In the genomic region with DNA sequence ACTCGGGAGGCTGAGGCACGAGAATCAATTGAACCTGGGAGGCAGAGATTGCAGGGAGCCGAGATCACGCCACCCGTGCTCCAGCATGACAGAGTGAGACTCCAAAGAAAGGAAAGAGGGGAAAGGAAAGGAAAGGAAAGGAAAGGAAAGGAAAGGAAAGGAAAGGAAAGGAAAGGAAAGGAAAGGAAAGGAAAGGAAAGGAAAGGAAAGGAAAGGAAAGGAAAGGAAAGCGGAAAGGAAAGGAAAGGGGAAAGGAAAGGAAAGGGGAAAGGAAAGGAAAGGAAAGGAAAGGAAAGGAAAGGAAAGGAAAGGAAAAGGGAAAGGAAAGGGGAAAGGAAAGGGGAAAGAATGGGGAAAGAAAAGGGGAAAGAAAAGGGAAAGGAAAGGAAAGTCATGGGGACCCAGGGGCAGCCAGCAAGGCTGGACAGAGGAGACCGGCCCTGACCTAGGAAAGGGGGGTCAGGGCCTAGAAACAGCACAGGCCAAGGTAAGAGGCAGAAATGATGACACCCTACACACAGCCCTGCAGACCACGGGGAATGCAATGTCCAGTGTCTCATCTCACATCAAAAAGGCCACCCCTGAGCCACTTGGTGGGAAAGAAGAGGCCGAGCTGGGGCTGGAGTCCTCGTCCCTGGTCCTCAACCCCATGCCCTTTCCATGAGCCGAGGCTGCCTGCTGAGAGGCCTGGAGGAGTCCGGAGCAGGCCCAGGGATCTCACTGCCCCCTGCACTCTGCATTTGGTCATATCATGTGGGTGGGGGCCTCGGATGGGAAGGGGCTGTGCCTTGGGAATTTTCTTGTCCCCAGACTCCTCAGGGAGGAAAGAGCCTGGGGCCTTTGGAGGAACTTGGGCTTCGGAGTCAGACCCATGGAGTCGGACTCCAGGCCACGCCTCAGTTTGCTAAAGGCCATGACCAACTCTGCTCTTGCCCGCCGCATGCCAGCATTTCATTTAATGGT, we compare ENCODE assay signal across 23 cellular contexts. TPM values are rescaled to one million over a fixed set of nuclear protein-coding genes. Genes with fewer than 3 reads are reported as not detected.
DNase-seq lines count a peak whose midpoint lies in the region; ATAC-seq and TF ChIP-seq lines count a peak whose summit lies in the region.
"Had no signal": no experiment of that assay in that cellular context is flagged by ENCODE, and none has a peak within 500 bp of the region (broad histone marks: within the 10 kb centered on the region; RNA-seq: fewer than 3 reads in every experiment).

No MANE protein-coding gene starts in this region.

- H3K36me3 ChIP-seq in HEK293 (ENCODE audit: control insufficient read depth in 2 of 2, insufficient read depth in 1 of 2, low read length in 2 of 2) (no peaks in the 10 kb centered on the region), osteoblast (ENCODE audit: insufficient read depth, low read length) (no peaks in the 10 kb centered on the region), transverse colon (no peaks in the 10 kb centered on the region)
- H3K36me3 ChIP-seq: MG63 had no signal

- no peaks in the 10 kb centered on the region for H3K9me3 ChIP-seq in HEK293 (ENCODE audit: control insufficient read depth, insufficient read depth, low read depth, low read length)
- no peaks in the 10 kb centered on the region for H3K9me3 ChIP-seq in osteoblast (ENCODE audit: low read depth, low read length)
- H3K9me3 ChIP-seq in transverse colon: no peaks in the 10 kb centered on the region
- H3K9me3 ChIP-seq: MG63 had no signal

- TF ChIP-seq CTCF in HEK293 (tag by site-specific recombination; IDR thresholded peaks at IDR 0.05) (no peak), osteoblast (IDR thresholded peaks at IDR 0.05; ENCODE audit: extremely low read depth, low read depth, low read length) (no peak), transverse colon (IDR thresholded peaks at IDR 0.05) (no peak)

- no peaks in the 10 kb centered on the region for H4K20me1 ChIP-seq in osteoblast (ENCODE audit: insufficient read depth, low read length)

- H3K4me1 ChIP-seq in HEK293 (ENCODE audit: control insufficient read depth, insufficient read depth, low read length): no peaks in the 10 kb centered on the region
- H3K4me1 ChIP-seq in osteoblast (ENCODE audit: insufficient read depth, low read length): peaks cover 12% of the 10 kb centered on the region
- H3K4me1 ChIP-seq in transverse colon: no peaks in the 10 kb centered on the region

- TF ChIP-seq EP300 in transverse colon (IDR thresholded peaks at IDR 0.05; ENCODE audit: low read depth): no peak

- ATAC-seq in HG03280 (IDR thresholded peaks at IDR 0.05; ENCODE audit: unreplicated experiment): no peak
- ATAC-seq: HCT116, HepG2 had no signal

- H3K27ac Mint-ChIP-seq in activated T-helper 1 cell treated with anti-CD3 and anti-CD28 coated beads, Interleukin-12 subunit alpha, Interleukin-12 subunit beta, Interleukin-2, Interleukin-4 antibody, amounts not matched to agents 30 ng/mL and 10 ng/mL and 1 ng/mL, durations not matched to agents 14 hours and 24 hours and 36 hours: peak overlapping the region; percentile 48

- H3K4me2 ChIP-seq in osteoblast (ENCODE audit: insufficient read depth, low read length): no peak overlapping the region
- H3K4me2 ChIP-seq: PC-9 had no signal

- no peaks in the 10 kb centered on the region for H3K36me3 Mint-ChIP-seq in activated T-helper 1 cell treated with anti-CD3 and anti-CD28 coated beads, Interleukin-12 subunit alpha, Interleukin-12 subunit beta, Interleukin-2, Interleukin-4 antibody, amounts not matched to agents 30 ng/mL and 10 ng/mL and 1 ng/mL, durations not matched to agents 14 hours and 24 hours and 36 hours (ENCODE audit: low read depth)
- H3K36me3 Mint-ChIP-seq: CD14-positive monocyte had no signal

- DNase-seq in activated T-helper 1 cell treated with anti-CD3 and anti-CD28 coated beads, Interleukin-12 subunit alpha, Interleukin-12 subunit beta, Interleukin-2, Interleukin-4 antibody, amounts not matched to agents 30 ng/mL and 10 ng/mL and 1 ng/mL, durations not matched to agents 14 hours and 24 hours and 36 hours (ENCODE audit: low spot score): no peak
- DNase-seq in islet precursor cell (peak; percentile 38), osteoblast (ENCODE audit: insufficient read length, low spot score, missing footprints) (peak; percentile 59), COLO668 (lab: John Stamatoyannopoulos, UW; ENCODE audit: unreplicated experiment) (no peak), cerebellar nuclear complex (lab: John Stamatoyannopoulos, UW) (no peak), transverse colon (no peak)
- DNase-seq: KBM-7; MG63; NCI-H2029; NCI-H446 treated with DMSO at 0.1 percent for 48 hours; NCI-H526; NCI-H82; NK-92 treated with Interleukin-12 subunit alpha and Interleukin-12 subunit beta, amount 100 ng/mL, for 24 hours; PC-9; SHP77 had no signal

- in situ Hi-C loops in transverse colon (cut with MboI; ENCODE audit: low pct_ligation_motif_present in 1 of 4, low pct_unique_long_range_greater_than_20kb in 1 of 4, low sequenced_read_pairs in 3 of 4): loop anchor here (5.0 to 25.0 kb wide), 2 partner anchors 54 to 386 kb away; a partner anchor contains a TSS

- TF ChIP-seq POLR2A in transverse colon (IDR thresholded peaks at IDR 0.05): no peak

- H3K4me1 Mint-ChIP-seq in activated T-helper 1 cell treated with anti-CD3 and anti-CD28 coated beads, Interleukin-12 subunit alpha, Interleukin-12 subunit beta, Interleukin-2, Interleukin-4 antibody, amounts not matched to agents 30 ng/mL and 10 ng/mL and 1 ng/mL, durations not matched to agents 14 hours and 24 hours and 36 hours (ENCODE audit: low read depth): peaks cover 22% of the 10 kb centered on the region

- POLR2A ChIA-PET in HEK293 (lab: Yijun Ruan, JAX): no interaction called here

- no peak overlapping the region for H2AFZ ChIP-seq in osteoblast (ENCODE audit: low read length)
- H2AFZ ChIP-seq: PC-9 had no signal

- intact Hi-C loops in activated T-helper 1 cell treated with anti-CD3 and anti-CD28 coated beads, Interleukin-12 subunit alpha, Interleukin-12 subunit beta, Interleukin-2, Interleukin-4 antibody, amounts not matched to agents 30 ng/mL and 10 ng/mL and 1 ng/mL, durations not matched to agents 14 hours and 24 hours and 36 hours (cut with micrococcal nuclease): no loop called here
- intact Hi-C loops in transverse colon (cut with DNase I; ENCODE audit: low total_unique reads): no loop called here

- 81 to 93% methylated on average over 2 to 17 of the region's 18 CpGs for WGBS in transverse colon (ENCODE audit: low coverage in 1 of 2), 2 donors

- CTCF ChIA-PET in HEK293 (lab: Yijun Ruan, JAX): interaction anchor here (0.5 to 1.5 kb wide), 3 partner anchors 57 to 135 kb away, joined by 3 to 4 read pairs (median 3); no protein-coding TSS in a partner anchor

- H3K4me3 Mint-ChIP-seq in activated T-helper 1 cell treated with anti-CD3 and anti-CD28 coated beads, Interleukin-12 subunit alpha, Interleukin-12 subunit beta, Interleukin-2, Interleukin-4 antibody, amounts not matched to agents 30 ng/mL and 10 ng/mL and 1 ng/mL, durations not matched to agents 14 hours and 24 hours and 36 hours: no peak overlapping the region
- H3K4me3 Mint-ChIP-seq: B cell, CD14-positive monocyte had no signal

- no peak overlapping the region for H3K4me3 ChIP-seq in HEK293 (ENCODE audit: low read depth, low read length)
- H3K4me3 ChIP-seq in osteoblast (ENCODE audit: insufficient read depth, low read length): no peak overlapping the region
- no peak overlapping the region for H3K4me3 ChIP-seq in transverse colon
- H3K4me3 ChIP-seq: MG63, PC-9 had no signal

- H3K27me3 ChIP-seq in osteoblast (ENCODE audit: insufficient read depth, low read length) (peaks cover 3% of the 10 kb centered on the region), transverse colon (no peaks in the 10 kb centered on the region)
- H3K27me3 ChIP-seq: MG63 had no signal

- H3K27ac ChIP-seq in HEK293 (ENCODE audit: extremely low read depth, low read depth, low read length): no peak overlapping the region
- no peak overlapping the region for H3K27ac ChIP-seq in osteoblast (ENCODE audit: low read depth, low read length)
- no peak overlapping the region for H3K27ac ChIP-seq in transverse colon
- H3K27ac ChIP-seq: PC-9 had no signal

- H3K27me3 Mint-ChIP-seq in activated T-helper 1 cell treated with anti-CD3 and anti-CD28 coated beads, Interleukin-12 subunit alpha, Interleukin-12 subunit beta, Interleukin-2, Interleukin-4 antibody, amounts not matched to agents 30 ng/mL and 10 ng/mL and 1 ng/mL, durations not matched to agents 14 hours and 24 hours and 36 hours (ENCODE audit: insufficient read depth): peaks cover 14% of the 10 kb centered on the region
- H3K27me3 Mint-ChIP-seq: B cell had no signal

- no peaks in the 10 kb centered on the region for H3K79me2 ChIP-seq in osteoblast (ENCODE audit: insufficient read depth, low read length)

- H3K9me3 Mint-ChIP-seq in activated T-helper 1 cell treated with anti-CD3 and anti-CD28 coated beads, Interleukin-12 subunit alpha, Interleukin-12 subunit beta, Interleukin-2, Interleukin-4 antibody, amounts not matched to agents 30 ng/mL and 10 ng/mL and 1 ng/mL, durations not matched to agents 14 hours and 24 hours and 36 hours: no peaks in the 10 kb centered on the region

TF ChIP-seq in HEK293, 187 proteins besides CTCF, POLR2A, EP300 and RAD21 (continues in another document):
- TF ChIP-seq, protein P1, sequence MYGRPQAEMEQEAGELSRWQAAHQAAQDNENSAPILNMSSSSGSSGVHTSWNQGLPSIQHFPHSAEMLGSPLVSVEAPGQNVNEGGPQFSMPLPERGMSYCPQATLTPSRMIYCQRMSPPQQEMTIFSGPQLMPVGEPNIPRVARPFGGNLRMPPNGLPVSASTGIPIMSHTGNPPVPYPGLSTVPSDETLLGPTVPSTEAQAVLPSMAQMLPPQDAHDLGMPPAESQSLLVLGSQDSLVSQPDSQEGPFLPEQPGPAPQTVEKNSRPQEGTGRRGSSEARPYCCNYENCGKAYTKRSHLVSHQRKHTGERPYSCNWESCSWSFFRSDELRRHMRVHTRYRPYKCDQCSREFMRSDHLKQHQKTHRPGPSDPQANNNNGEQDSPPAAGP (tag by site-specific recombination; IDR thresholded peaks at IDR 0.05): no peak
- TF ChIP-seq ZNF624 (tag by site-specific recombination; IDR thresholded peaks at IDR 0.05) (no peak), ZNF423 (tag by site-specific recombination; IDR thresholded peaks at IDR 0.05) (no peak), ZNF426 (tag by site-specific recombination; IDR thresholded peaks at IDR 0.05) (no peak), ZNF114 (tag by site-specific recombination; IDR thresholded peaks at IDR 0.05) (no peak), ZFHX2 (tag by site-specific recombination; conservative IDR thresholded peaks at IDR 0.05) (no peak)

RNA-seq across cellular contexts. Expression of a gene that starts 18.8 kb away (rescaled TPM):
- 199 and 214 TPM in 2 replicates for total RNA-seq in activated T-helper 1 cell treated with anti-CD3 and anti-CD28 coated beads, Interleukin-12 subunit alpha, Interleukin-12 subunit beta, Interleukin-2, Interleukin-4 antibody, amounts not matched to agents 30 ng/mL and 10 ng/mL and 1 ng/mL, durations not matched to agents 14 hours and 24 hours and 36 hours
- 0.72 and 1.8 TPM in 2 replicates for total RNA-seq in osteoblast
- 10 to 100 TPM in 3 of 4 donors, 1 to 10 TPM in 1; 5.2 to 66.6 (median 34.5) TPM for total RNA-seq in transverse colon
- total RNA-seq: A673 had no signal

RNA-seq across cellular contexts. Expression of a gene that starts 53.0 kb away (rescaled TPM):
- total RNA-seq in activated T-helper 1 cell treated with anti-CD3 and anti-CD28 coated beads, Interleukin-12 subunit alpha, Interleukin-12 subunit beta, Interleukin-2, Interleukin-4 antibody, amounts not matched to agents 30 ng/mL and 10 ng/mL and 1 ng/mL, durations not matched to agents 14 hours and 24 hours and 36 hours: 0.42 and 0.70 TPM in 2 replicates
- under 0.01 TPM in 1 of 2 replicates, not detected in the other for total RNA-seq in osteoblast
- not detected for total RNA-seq in transverse colon
- total RNA-seq: A673, HT1080 had no signal

Comparison
In these comparisons a context has a peak if more than half of its experiments do, and no peak if none do; other contexts are left out.
1. DNase-seq: peak in islet precursor cell (single experiment) and osteoblast (single experiment); none in activated T-helper 1 cell treated with anti-CD3 and anti-CD28 coated beads, Interleukin-12 subunit alpha, Interleukin-12 subunit beta, Interleukin-2, Interleukin-4 antibody, amounts not matched to agents 30 ng/mL and 10 ng/mL and 1 ng/mL, durations not matched to agents 14 hours and 24 hours and 36 hours (single experiment), COLO668 (single experiment), cerebellar nuclear complex (0 of 2) and transverse colon (single experiment).